In the genomic region with DNA sequence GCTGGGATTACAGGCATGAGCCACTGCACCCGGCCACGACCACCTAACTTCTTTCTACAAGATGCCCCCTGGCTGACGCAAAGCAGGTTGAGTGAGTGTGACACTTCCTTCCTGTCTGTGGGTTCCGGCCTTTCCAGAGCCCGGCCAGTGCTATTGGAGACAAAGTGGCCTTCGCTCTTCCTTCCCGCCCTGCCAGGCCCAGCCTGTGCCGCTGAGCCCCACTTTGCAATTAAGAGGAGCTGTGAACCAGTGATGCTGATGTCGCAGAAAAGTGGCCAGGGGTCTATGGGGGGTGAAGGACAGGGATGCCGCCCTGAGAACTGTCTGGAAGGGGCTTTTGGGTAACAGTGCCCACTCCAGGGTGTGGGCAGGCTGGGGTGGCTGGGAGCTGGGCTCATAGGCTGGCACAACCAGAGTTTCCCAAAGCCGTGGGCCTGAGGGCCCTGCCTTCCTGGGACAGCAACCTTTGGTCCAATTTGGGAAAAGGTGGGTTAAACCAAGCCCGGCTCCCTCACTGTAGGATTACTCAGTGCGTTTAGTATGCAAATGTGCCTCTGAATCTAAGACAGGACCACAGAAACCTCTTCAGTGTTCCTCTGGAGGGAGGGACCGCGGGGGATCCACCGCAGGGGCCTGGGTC, we compare ENCODE assay signal across 13 cellular contexts.
DNase-seq lines count a peak whose midpoint lies in the region; ATAC-seq and TF ChIP-seq lines count a peak whose summit lies in the region.
"Had no signal": no experiment of that assay in that cellular context is flagged by ENCODE, and none has a peak within 500 bp of the region (broad histone marks: within the 10 kb centered on the region; RNA-seq: fewer than 3 reads in every experiment).

No MANE protein-coding gene starts in this region.

- TF ChIP-seq CTCF in endothelial cell (IDR thresholded peaks at IDR 0.05; ENCODE audit: unreplicated experiment): no peak
- TF ChIP-seq CTCF in nephron progenitor cell (IDR thresholded peaks at IDR 0.05): no peak

- H3K4me3 Mint-ChIP-seq in endothelial cell (ENCODE audit: unreplicated experiment): no peak overlapping the region
- no peak overlapping the region for H3K4me3 Mint-ChIP-seq in nephron progenitor cell
- no peak overlapping the region for H3K4me3 Mint-ChIP-seq in activated T-cell treated with anti-CD3 and anti-CD28 coated beads, Interleukin-2, amount 50 U/mL, for 72 hours
- H3K4me3 Mint-ChIP-seq: T-helper 1 cell treated with Interleukin-12 subunit alpha and Interleukin-12 subunit beta and Interleukin-4 antibody, amounts not matched to agents 30 μg/mL and 1 μg/mL, for 36 hours; type B pancreatic cell had no signal

- peaks cover 10% of the 10 kb centered on the region for H3K27me3 Mint-ChIP-seq in endothelial cell (ENCODE audit: unreplicated experiment)
- H3K27me3 Mint-ChIP-seq in nephron progenitor cell (ENCODE audit: low read depth, poor library complexity): peaks cover 14% of the 10 kb centered on the region
- H3K27me3 Mint-ChIP-seq in activated T-cell treated with anti-CD3 and anti-CD28 coated beads, Interleukin-2, amount 50 U/mL, for 72 hours (ENCODE audit: low read depth): no peaks in the 10 kb centered on the region
- H3K27me3 Mint-ChIP-seq: type B pancreatic cell had no signal

- peaks cover 34% of the 10 kb centered on the region for H3K4me1 ChIP-seq in ACC112 (ENCODE audit: control insufficient read depth, insufficient read depth, low read length, unreplicated experiment)
- peaks cover 25% of the 10 kb centered on the region for H3K4me1 ChIP-seq in HUES64 (ENCODE audit: insufficient read depth, low read length)

- peak overlapping the region; percentile 8 for H2AFZ ChIP-seq in ACC112 (ENCODE audit: low read length, unreplicated experiment)

- DNase-seq in endothelial cell (ENCODE audit: low spot score): no peak
- no peak for DNase-seq in nephron progenitor cell
- DNase-seq in RKO (ENCODE audit: low spot score): no peak
- no peak for DNase-seq in stimulated activated CD4-positive, alpha-beta T cell treated with anti-CD3 and anti-CD28 coated beads, Interleukin-4, amount 100 ng/mL, for 4 hours
- no peak for DNase-seq in activated T-cell treated with anti-CD3 and anti-CD28 coated beads, Interleukin-2, amount 50 U/mL, for 72 hours
- no peak for DNase-seq in T-helper 1 cell
- DNase-seq: activated T-cell treated with anti-CD3 and anti-CD28 coated beads for 4 hours, Karpas-422, NCI-H510A treated with DMSO at 0.1 percent for 48 hours had no signal

- ATAC-seq in activated T-cell treated with anti-CD3 and anti-CD28 coated beads, Interleukin-2, amount 50 U/mL, for 72 hours (replicated peaks in 1 of 2): no peak

- H3K27ac Mint-ChIP-seq in endothelial cell (ENCODE audit: unreplicated experiment) (peak overlapping the region; percentile 13), nephron progenitor cell (peak overlapping the region; percentile 42)
- no peak overlapping the region for H3K27ac Mint-ChIP-seq in activated T-cell treated with anti-CD3 and anti-CD28 coated beads, Interleukin-2, amount 50 U/mL, for 72 hours
- H3K27ac Mint-ChIP-seq: T-helper 1 cell treated with Interleukin-12 subunit alpha and Interleukin-12 subunit beta and Interleukin-4 antibody, amounts not matched to agents 30 μg/mL and 1 μg/mL, for 36 hours; type B pancreatic cell had no signal

- H3K27ac ChIP-seq in ACC112 (ENCODE audit: low read depth, low read length) (peak overlapping the region; percentile 52), HUES64 (ENCODE audit: low read depth, low read length) (peak overlapping the region; percentile 66; the same call in 1 of the 2 replicates)

- H3K4me3 ChIP-seq in ACC112 (ENCODE audit: low read depth, low read length) (no peak overlapping the region), HUES64 (ENCODE audit: low read length) (no peak overlapping the region)

- H3K36me3 Mint-ChIP-seq in endothelial cell (ENCODE audit: low read depth, unreplicated experiment): no peaks in the 10 kb centered on the region
- no peaks in the 10 kb centered on the region for H3K36me3 Mint-ChIP-seq in nephron progenitor cell (ENCODE audit: low read depth)
- H3K36me3 Mint-ChIP-seq in activated T-cell treated with anti-CD3 and anti-CD28 coated beads, Interleukin-2, amount 50 U/mL, for 72 hours (ENCODE audit: insufficient read depth in 2 of 2): no peaks in the 10 kb centered on the region
- H3K36me3 Mint-ChIP-seq: type B pancreatic cell had no signal

- peaks cover 10% of the 10 kb centered on the region for H3K79me2 ChIP-seq in ACC112 (ENCODE audit: control insufficient read depth, insufficient read depth, low read length, unreplicated experiment)

- H3K36me3 ChIP-seq in ACC112 (ENCODE audit: insufficient read depth, low read length) (no peaks in the 10 kb centered on the region), HUES64 (ENCODE audit: insufficient read depth, low read length) (no peaks in the 10 kb centered on the region)

- no peaks in the 10 kb centered on the region for H3K9me3 ChIP-seq in HUES64 (ENCODE audit: insufficient read depth, low read depth, low read length)

- H3K9me3 Mint-ChIP-seq in endothelial cell (ENCODE audit: unreplicated experiment): no peaks in the 10 kb centered on the region
- H3K9me3 Mint-ChIP-seq in nephron progenitor cell: no peaks in the 10 kb centered on the region
- no peaks in the 10 kb centered on the region for H3K9me3 Mint-ChIP-seq in activated T-cell treated with anti-CD3 and anti-CD28 coated beads, Interleukin-2, amount 50 U/mL, for 72 hours
- H3K9me3 Mint-ChIP-seq: T-helper 1 cell treated with Interleukin-12 subunit alpha and Interleukin-12 subunit beta and Interleukin-4 antibody, amounts not matched to agents 30 μg/mL and 1 μg/mL, for 36 hours; type B pancreatic cell had no signal

- WGBS in HUES64: 57% methylated on average over 16 of the region's 16 CpGs

- H3K27me3 ChIP-seq in ACC112 (ENCODE audit: insufficient read depth, low read length): no peaks in the 10 kb centered on the region
- H3K27me3 ChIP-seq in HUES64 (ENCODE audit: insufficient read depth, low read length): no peaks in the 10 kb centered on the region

- H3K4me1 Mint-ChIP-seq in endothelial cell (ENCODE audit: unreplicated experiment): peaks cover 20% of the 10 kb centered on the region
- peaks cover 56% of the 10 kb centered on the region for H3K4me1 Mint-ChIP-seq in nephron progenitor cell
- peaks cover 28% of the 10 kb centered on the region for H3K4me1 Mint-ChIP-seq in activated T-cell treated with anti-CD3 and anti-CD28 coated beads, Interleukin-2, amount 50 U/mL, for 72 hours (ENCODE audit: low read depth)

- no peak overlapping the region for H3K9ac ChIP-seq in HUES64 (ENCODE audit: low read depth, low read length)
